8 cellular contexts compared by ENCODE assay signal in the genomic region with DNA sequence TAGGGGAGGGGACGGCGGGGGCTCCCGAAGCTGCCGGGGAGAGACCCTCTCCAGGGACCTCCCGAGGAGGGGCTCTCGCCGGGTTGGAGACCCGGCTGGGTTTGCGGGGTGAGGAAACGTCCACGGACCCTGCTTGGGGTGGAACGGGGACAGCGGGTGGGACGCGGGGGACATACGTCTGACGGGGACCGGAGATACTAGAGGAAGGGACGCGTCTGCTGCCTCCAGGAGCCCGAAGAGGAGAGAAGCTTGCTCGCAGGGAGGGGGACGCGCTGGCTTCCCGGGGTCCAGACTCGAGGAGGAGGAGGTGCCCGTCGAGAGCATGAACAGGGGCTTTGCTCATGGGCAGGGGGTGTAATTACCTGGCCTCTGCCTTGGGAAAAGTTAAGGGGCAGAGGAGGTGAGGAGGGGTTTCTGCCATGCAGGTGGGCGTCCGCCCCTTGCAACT. TPM values are rescaled to one million over a fixed set of nuclear protein-coding genes. Genes with fewer than 3 reads are reported as not detected.
DNase-seq lines count a peak whose midpoint lies in the region; ATAC-seq, FAIRE-seq and TF ChIP-seq lines count a peak whose summit lies in the region.

No MANE protein-coding gene starts in this region.

- H3K4me1 ChIP-seq in right cardiac atrium (ENCODE audit: control insufficient read depth, insufficient read depth, low read length) (no peaks in the 10 kb centered on the region), small intestine (ENCODE audit: control insufficient read depth in 2 of 2, insufficient read depth in 1 of 2, low read depth in 1 of 2, low read length in 1 of 2) (no peaks in the 10 kb centered on the region)

- TF ChIP-seq CTCF in HL-60 (IDR thresholded peaks at IDR 0.05; ENCODE audit: insufficient read depth, low read length) = no peak

- no peaks in the 10 kb centered on the region for H3K36me3 ChIP-seq in small intestine (ENCODE audit: control insufficient read depth in 2 of 2, insufficient read depth in 2 of 2, low read length in 2 of 2)

- intact Hi-C loops in right cardiac atrium (cut with DNase I) = no loop called here

- ATAC-seq in right cardiac atrium = peak; percentile 8 to 11
- no peak for ATAC-seq in HG03280 (IDR thresholded peaks at IDR 0.05; ENCODE audit: unreplicated experiment)

- DNase-seq in NOMO-1 treated with DMSO at 0.1 percent for 48 hours (lab: John Stamatoyannopoulos, UW; ENCODE audit: unreplicated experiment) = peak; percentile 33
- DNase-seq in NOMO-1 treated with dmso at 0.1 percent for 144 hours (lab: John Stamatoyannopoulos, UW; ENCODE audit: unreplicated experiment) = no peak
- peak in 1 of 2 experiments; percentile 25 for DNase-seq in HL-60 (ENCODE audit: low read depth in 1 of 2, low spot score in 1 of 2)
- no peak for DNase-seq in activated T-cell treated with anti-CD3 and anti-CD28 coated beads, Interleukin-2, amount 50 U/mL, for 24 hours
- DNase-seq in right cardiac atrium = peak in 2 of 3 donors; percentile 57 to 63
- DNase-seq in small intestine = no peak
- DNase-seq in NCI-H510A (lab: John Stamatoyannopoulos, UW) = no peak

- H3K9me3 ChIP-seq in right cardiac atrium (ENCODE audit: control insufficient read depth, low read length) = no peaks in the 10 kb centered on the region
- no peaks in the 10 kb centered on the region for H3K9me3 ChIP-seq in small intestine (ENCODE audit: control insufficient read depth, low read depth)

- no peak for FAIRE-seq in small intestine (lab: Jason Lieb, UNC)

- H3K27me3 ChIP-seq in HL-60 (ENCODE audit: insufficient read depth, poor library complexity, severe bottlenecking) (no peaks in the 10 kb centered on the region), right cardiac atrium (ENCODE audit: control insufficient read depth, insufficient read depth) (no peaks in the 10 kb centered on the region), small intestine (ENCODE audit: control insufficient read depth in 2 of 2, insufficient read depth in 2 of 2, low read length in 2 of 2) (no peaks in the 10 kb centered on the region)

- peak overlapping the region; percentile 72 for H3K27ac Mint-ChIP-seq in activated T-cell treated with anti-CD3 and anti-CD28 coated beads, Interleukin-2, amount 50 U/mL, for 24 hours

- H3K27me3 Mint-ChIP-seq in activated T-cell treated with anti-CD3 and anti-CD28 coated beads, Interleukin-2, amount 50 U/mL, for 24 hours = peaks cover 8% of the 10 kb centered on the region

- H3K9me3 Mint-ChIP-seq in activated T-cell treated with anti-CD3 and anti-CD28 coated beads, Interleukin-2, amount 50 U/mL, for 24 hours = no peaks in the 10 kb centered on the region

- no peaks in the 10 kb centered on the region for H3K36me3 Mint-ChIP-seq in activated T-cell treated with anti-CD3 and anti-CD28 coated beads, Interleukin-2, amount 50 U/mL, for 24 hours (ENCODE audit: low read depth)

- H3K4me3 ChIP-seq in HL-60 (replicated peaks; ENCODE audit: insufficient read depth, low read length) (peak overlapping the region; percentile 74), right cardiac atrium (ENCODE audit: low read length) (peak overlapping the region; percentile 94), small intestine (ENCODE audit: low read depth in 1 of 2, low read length in 2 of 2) (peak overlapping the region; percentile 69 to 81)

- peak overlapping the region; percentile 82 for H3K4me3 Mint-ChIP-seq in activated T-cell treated with anti-CD3 and anti-CD28 coated beads, Interleukin-2, amount 50 U/mL, for 24 hours

- peak overlapping the region; percentile 41; the same call in 1 of the 2 replicates for H3K27ac ChIP-seq in HL-60 (replicated peaks)
- H3K27ac ChIP-seq in right cardiac atrium (ENCODE audit: low read length) = no peak overlapping the region
- no peak overlapping the region for H3K27ac ChIP-seq in small intestine (ENCODE audit: low read depth in 1 of 2, low read length in 1 of 2)

- peaks cover 17% of the 10 kb centered on the region for H3K4me1 Mint-ChIP-seq in activated T-cell treated with anti-CD3 and anti-CD28 coated beads, Interleukin-2, amount 50 U/mL, for 24 hours (ENCODE audit: low read depth)

- under 1% methylated on average over 30 of the region's 30 CpGs for WGBS in right cardiac atrium
- WGBS in small intestine, 3 donors = 1 to 2% (median 1%) methylated on average over 16 to 30 of the region's 30 CpGs

RNA-seq across cellular contexts. Expression of gene DNMT3B, which starts 0.6 kb away (rescaled TPM):
- under 1 TPM; 0.28 to 0.65 (median 0.59) TPM for total RNA-seq in right cardiac atrium
- polyA plus RNA-seq in right cardiac atrium = 0.52 TPM
- polyA plus RNA-seq in small intestine = 1 to 10 TPM in 1 of 3 donors, under 1 TPM in 1, not detected in 1; 0.45 to 1.1 TPM

RNA-seq across cellular contexts. Expression of gene COMMD7, which starts 19.5 kb away (rescaled TPM):
- 10 to 100 TPM; 36.2 to 44.8 (median 40.7) TPM for total RNA-seq in right cardiac atrium
- polyA plus RNA-seq in right cardiac atrium (53.6 TPM), small intestine (10 to 100 TPM; 24.2 to 42.1 (median 33.8) TPM)

RNA-seq across cellular contexts. Expression of gene MAPRE1, which starts 57.0 kb away (rescaled TPM):
- total RNA-seq in right cardiac atrium = 100 to 1,000 TPM in 1 of 4 donors, 10 to 100 TPM in 3; 71.9 to 110 (median 84.3) TPM
- polyA plus RNA-seq in right cardiac atrium (47.0 TPM), small intestine (10 to 100 TPM; 32.7 to 40.9 (median 36.2) TPM)

Comparison
In these comparisons a context has a peak if more than half of its experiments do, and no peak if none do; other contexts are left out.
1. DNase-seq: peak in NOMO-1 treated with DMSO at 0.1 percent for 48 hours (single experiment) and right cardiac atrium (2 of 3); none in NOMO-1 treated with dmso at 0.1 percent for 144 hours (single experiment), activated T-cell treated with anti-CD3 and anti-CD28 coated beads, Interleukin-2, amount 50 U/mL, for 24 hours (single experiment), small intestine (single experiment) and NCI-H510A (single experiment).
2. Peak in every context shown above with its lines, with median percentiles within 50 percentile points of each other: H3K4me3 ChIP-seq.